21 cellular contexts compared by ENCODE assay signal in the genomic region with DNA sequence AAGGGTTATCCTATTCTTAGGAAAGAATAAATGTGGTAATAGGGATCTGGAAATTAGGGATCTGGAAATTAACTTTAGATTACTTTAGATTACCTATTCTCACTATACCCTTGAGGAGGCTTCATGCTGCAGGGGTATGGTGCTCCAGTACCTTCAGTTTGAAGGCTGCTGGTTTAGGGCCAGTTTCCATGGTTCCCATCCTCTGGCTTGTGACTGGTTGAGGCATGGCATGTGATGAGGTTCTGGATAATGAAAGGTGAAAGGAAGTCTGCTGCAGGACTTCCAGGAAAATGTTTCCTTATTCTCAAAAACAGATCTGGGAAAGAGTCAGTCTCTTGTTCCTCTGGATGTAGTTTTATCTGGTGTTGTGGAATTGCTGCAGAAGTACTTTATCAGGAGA. TPM values are rescaled to one million over a fixed set of nuclear protein-coding genes. Genes with fewer than 3 reads are reported as not detected.
DNase-seq lines count a peak whose midpoint lies in the region; ATAC-seq and TF ChIP-seq lines count a peak whose summit lies in the region.
"Had no signal": no experiment of that assay in that cellular context is flagged by ENCODE, and none has a peak within 500 bp of the region (broad histone marks: within the 10 kb centered on the region; RNA-seq: fewer than 3 reads in every experiment).

No MANE protein-coding gene starts in this region.

- no peak overlapping the region for H3K4me3 Mint-ChIP-seq in WTC11
- no peak overlapping the region for H3K4me3 Mint-ChIP-seq in endothelial cell (ENCODE audit: unreplicated experiment)
- H3K4me3 Mint-ChIP-seq in mesothelial cell of epicardium = no peak overlapping the region
- no peak overlapping the region for H3K4me3 Mint-ChIP-seq in activated CD4-positive, alpha-beta memory T cell treated with anti-CD3 and anti-CD28 coated beads for 36 hours
- H3K4me3 Mint-ChIP-seq: B cell; CD4-positive, alpha-beta T cell; CD8-positive, alpha-beta T cell had no signal

- peaks cover 37% of the 10 kb centered on the region for H3K4me1 Mint-ChIP-seq in WTC11
- peaks cover 5% of the 10 kb centered on the region for H3K4me1 Mint-ChIP-seq in endothelial cell (ENCODE audit: unreplicated experiment)
- peaks cover 23% of the 10 kb centered on the region for H3K4me1 Mint-ChIP-seq in mesothelial cell of epicardium
- no peaks in the 10 kb centered on the region for H3K4me1 Mint-ChIP-seq in activated CD4-positive, alpha-beta memory T cell treated with anti-CD3 and anti-CD28 coated beads for 36 hours (ENCODE audit: low read depth)
- H3K4me1 Mint-ChIP-seq: B cell had no signal

- H3K27ac ChIP-seq in trophoblast cell (ENCODE audit: low read depth, low read length) = no peak overlapping the region
- H3K27ac ChIP-seq: 22Rv1; A549; BLaER1 treated with 17β-estradiol and CSF1 and Interleukin-3, amounts not matched to agents 10 nM and 100 nM; C4-2B had no signal

- POLR2A ChIA-PET in WTC11 (lab: Charles Lee) = no interaction called here
- POLR2A ChIA-PET in activated CD4-positive, alpha-beta memory T cell treated with anti-CD3 and anti-CD28 coated beads for 36 hours (lab: Charles Lee) = no interaction called here

- no peak overlapping the region for H3K4ac ChIP-seq in trophoblast cell (ENCODE audit: low read depth, low read length)

- H2AFZ ChIP-seq in trophoblast cell (ENCODE audit: insufficient read depth, low read length, poor library complexity) = no peak overlapping the region

- peaks cover 17% of the 10 kb centered on the region for H3K9me3 Mint-ChIP-seq in WTC11
- no peaks in the 10 kb centered on the region for H3K9me3 Mint-ChIP-seq in endothelial cell (ENCODE audit: unreplicated experiment)
- peaks cover 5% of the 10 kb centered on the region for H3K9me3 Mint-ChIP-seq in mesothelial cell of epicardium
- no peaks in the 10 kb centered on the region for H3K9me3 Mint-ChIP-seq in activated CD4-positive, alpha-beta memory T cell treated with anti-CD3 and anti-CD28 coated beads for 36 hours
- H3K9me3 Mint-ChIP-seq: CD4-positive, alpha-beta T cell; CD8-positive, alpha-beta T cell had no signal

- no peak overlapping the region for H3K27ac Mint-ChIP-seq in WTC11
- peak overlapping the region; percentile 61 for H3K27ac Mint-ChIP-seq in endothelial cell (ENCODE audit: unreplicated experiment)
- no peak overlapping the region for H3K27ac Mint-ChIP-seq in mesothelial cell of epicardium
- no peak overlapping the region for H3K27ac Mint-ChIP-seq in activated CD4-positive, alpha-beta memory T cell treated with anti-CD3 and anti-CD28 coated beads for 36 hours
- H3K27ac Mint-ChIP-seq: B cell; CD4-positive, alpha-beta T cell; CD8-positive, alpha-beta T cell had no signal

- peaks cover 7 to 16% of the 10 kb centered on the region in 2 experiments for H3K4me1 ChIP-seq in trophoblast cell (ENCODE audit: control insufficient read depth in 1 of 2, insufficient read depth in 2 of 2, low read length in 2 of 2)
- H3K4me1 ChIP-seq: A549; BLaER1 treated with 17β-estradiol and CSF1 and Interleukin-3, amounts not matched to agents 10 nM and 100 nM; Caco-2 had no signal

- CTCF ChIA-PET in WTC11 (lab: Charles Lee) = no interaction called here
- CTCF ChIA-PET in activated CD4-positive, alpha-beta memory T cell treated with anti-CD3 and anti-CD28 coated beads for 36 hours (lab: Charles Lee) = no interaction called here

- no peak overlapping the region for H2BK5ac ChIP-seq in trophoblast cell (ENCODE audit: low read depth, low read length, poor library complexity)

- DNase-seq in ELF-1 (ENCODE audit: low read depth, low spot score) = peak; percentile 12
- no peak for DNase-seq in WTC11 (ENCODE audit: low spot score)
- DNase-seq in endothelial cell (ENCODE audit: low spot score) = no peak
- DNase-seq in trophoblast cell = no peak
- DNase-seq in mesothelial cell of epicardium (ENCODE audit: low spot score in 2 of 2, unreplicated experiment in 2 of 2) = no peak
- no peak for DNase-seq in activated CD4-positive, alpha-beta memory T cell treated with anti-CD3 and anti-CD28 coated beads for 36 hours
- no peak for DNase-seq in HuH-7.5 (ENCODE audit: low spot score)
- DNase-seq: AML-193; Caco-2; Calu3; CD4-positive, alpha-beta T cell; CD8-positive, alpha-beta T cell; DMS79 treated with DMSO at 0.1 percent for 48 hours; GDM1 had no signal

- H2BK12ac ChIP-seq in trophoblast cell (ENCODE audit: low read length) = peak overlapping the region; percentile 71

- intact Hi-C loops in activated CD4-positive, alpha-beta memory T cell treated with anti-CD3 and anti-CD28 coated beads for 36 hours (cut with micrococcal nuclease) = no loop called here

- peak overlapping the region; percentile 5 for H3K4me2 ChIP-seq in trophoblast cell (ENCODE audit: low read length)
- H3K4me2 ChIP-seq: A549; BLaER1 treated with 17β-estradiol and CSF1 and Interleukin-3, amounts not matched to agents 10 nM and 100 nM had no signal

- peak overlapping the region; percentile 54 for H2AK5ac ChIP-seq in trophoblast cell (ENCODE audit: low read length)

- peak; percentile 65 for ATAC-seq in WTC11
- ATAC-seq: A549; CD8-positive, alpha-beta T cell; GM12878 had no signal

- H3K27me3 Mint-ChIP-seq in WTC11 (ENCODE audit: low read depth) (no peaks in the 10 kb centered on the region), endothelial cell (ENCODE audit: unreplicated experiment) (no peaks in the 10 kb centered on the region), mesothelial cell of epicardium (ENCODE audit: low read depth) (no peaks in the 10 kb centered on the region)
- peaks cover 3% of the 10 kb centered on the region for H3K27me3 Mint-ChIP-seq in activated CD4-positive, alpha-beta memory T cell treated with anti-CD3 and anti-CD28 coated beads for 36 hours

- peaks cover 0 to 2% of the 10 kb centered on the region in 2 experiments for H3K36me3 ChIP-seq in trophoblast cell (ENCODE audit: control insufficient read depth in 1 of 2, insufficient read depth in 2 of 2, low read length in 2 of 2)
- H3K36me3 ChIP-seq: BLaER1 treated with 17β-estradiol and CSF1 and Interleukin-3, amounts not matched to agents 10 nM and 100 nM had no signal

- H3K18ac ChIP-seq in trophoblast cell (ENCODE audit: low read length) = peak overlapping the region; percentile 86

- no peak for TF ChIP-seq CTCF in WTC11 (IDR thresholded peaks at IDR 0.05)
- TF ChIP-seq CTCF in endothelial cell (IDR thresholded peaks at IDR 0.05; ENCODE audit: unreplicated experiment) = no peak
- no peak for TF ChIP-seq CTCF in mesothelial cell of epicardium (IDR thresholded peaks at IDR 0.05; ENCODE audit: unreplicated experiment)

- no peaks in the 10 kb centered on the region for H3K27me3 ChIP-seq in trophoblast cell (ENCODE audit: insufficient read depth, low read length)
- H3K27me3 ChIP-seq: BLaER1 treated with 17β-estradiol and CSF1 and Interleukin-3, amounts not matched to agents 10 nM and 100 nM had no signal

- no peaks in the 10 kb centered on the region for H3K79me2 ChIP-seq in trophoblast cell (ENCODE audit: control insufficient read depth, insufficient read depth, low read length, poor library complexity)

- no peak overlapping the region for H4K8ac ChIP-seq in trophoblast cell (ENCODE audit: low read depth, low read length)

- H3K36me3 Mint-ChIP-seq in WTC11 (peaks cover 29% of the 10 kb centered on the region), endothelial cell (ENCODE audit: low read depth, unreplicated experiment) (no peaks in the 10 kb centered on the region), mesothelial cell of epicardium (peaks cover 5% of the 10 kb centered on the region)
- H3K36me3 Mint-ChIP-seq in activated CD4-positive, alpha-beta memory T cell treated with anti-CD3 and anti-CD28 coated beads for 36 hours = no peaks in the 10 kb centered on the region
- H3K36me3 Mint-ChIP-seq: CD8-positive, alpha-beta T cell had no signal

- no peak overlapping the region for H3K23ac ChIP-seq in trophoblast cell (ENCODE audit: low read length)

- no peak overlapping the region for H4K12ac ChIP-seq in trophoblast cell (ENCODE audit: low read depth, low read length)

- H4K91ac ChIP-seq in trophoblast cell (ENCODE audit: low read depth, low read length) = no peak overlapping the region

- peak overlapping the region; percentile 33 for H2BK120ac ChIP-seq in trophoblast cell (ENCODE audit: insufficient read depth, low read length, poor library complexity)

- H3K9ac ChIP-seq in trophoblast cell (ENCODE audit: low read length) = no peak overlapping the region
- H3K9ac ChIP-seq: BLaER1 treated with 17β-estradiol and CSF1 and Interleukin-3, amounts not matched to agents 10 nM and 100 nM had no signal

- H3K79me1 ChIP-seq in trophoblast cell (ENCODE audit: low read length) = peaks cover 5% of the 10 kb centered on the region

- no peaks in the 10 kb centered on the region for H3K9me3 ChIP-seq in trophoblast cell (ENCODE audit: insufficient read depth, low read depth, low read length)
- H3K9me3 ChIP-seq: A549; BLaER1 treated with 17β-estradiol and CSF1 and Interleukin-3, amounts not matched to agents 10 nM and 100 nM; Caco-2 had no signal

- H3K4me3 ChIP-seq in trophoblast cell (ENCODE audit: low read depth, low read length) = no peak overlapping the region
- H3K4me3 ChIP-seq: A549; BLaER1 treated with 17β-estradiol and CSF1 and Interleukin-3, amounts not matched to agents 10 nM and 100 nM; GM12878 had no signal

- H3K14ac ChIP-seq in trophoblast cell (ENCODE audit: low read length) = no peak overlapping the region

TF ChIP-seq in WTC11, 78 proteins besides CTCF, POLR2A, EP300 and RAD21 (continues in another document):
- no peak for TF ChIP-seq EMX1 (CRISPR knock-in tag; IDR thresholded peaks at IDR 0.05)
- TF ChIP-seq, protein P1, sequence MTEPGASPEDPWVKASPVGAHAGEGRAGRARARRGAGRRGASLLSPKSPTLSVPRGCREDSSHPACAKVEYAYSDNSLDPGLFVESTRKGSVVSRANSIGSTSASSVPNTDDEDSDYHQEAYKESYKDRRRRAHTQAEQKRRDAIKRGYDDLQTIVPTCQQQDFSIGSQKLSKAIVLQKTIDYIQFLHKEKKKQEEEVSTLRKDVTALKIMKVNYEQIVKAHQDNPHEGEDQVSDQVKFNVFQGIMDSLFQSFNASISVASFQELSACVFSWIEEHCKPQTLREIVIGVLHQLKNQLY (CRISPR knock-in tag; IDR thresholded peaks at IDR 0.05) = no peak
- TF ChIP-seq NFATC4 (CRISPR knock-in tag; IDR thresholded peaks at IDR 0.05) = no peak
- no peak for TF ChIP-seq RORB (CRISPR knock-in tag; IDR thresholded peaks at IDR 0.05)
- no peak for TF ChIP-seq RELA (CRISPR knock-in tag; IDR thresholded peaks at IDR 0.05; ENCODE audit: borderline replicate concordance)
- TF ChIP-seq FOXJ3 (CRISPR knock-in tag; IDR thresholded peaks at IDR 0.05; ENCODE audit: borderline replicate concordance) = no peak

RNA-seq across cellular contexts. Expression of a gene that starts 25.9 kb away (rescaled TPM):
- total RNA-seq in WTC11 (2021) = 77.8 to 82.0 TPM (median 78.1 TPM) in 3 replicates
- 51.7 TPM for total RNA-seq in endothelial cell (ENCODE audit: unreplicated experiment)
- polyA plus RNA-seq in trophoblast cell (2013) = 51.1 and 52.1 TPM in 2 replicates
- 45.3 to 52.8 TPM (median 51.9 TPM) in 3 replicates for total RNA-seq in mesothelial cell of epicardium
- not detected for total RNA-seq in activated CD4-positive, alpha-beta memory T cell treated with anti-CD3 and anti-CD28 coated beads for 36 hours
- total RNA-seq: CD4-positive, alpha-beta T cell; CD8-positive, alpha-beta T cell; G401 had no signal

Comparison
In these comparisons a context has a peak if more than half of its experiments do, and no peak if none do; other contexts are left out.
1. RNA of a gene that starts 25.9 kb away (total RNA-seq): 77.8 to 82.0 TPM in WTC11, 45.3 to 52.8 TPM in mesothelial cell of epicardium and 51.7 TPM in endothelial cell (single experiment); not detected in activated CD4-positive, alpha-beta memory T cell treated with anti-CD3 and anti-CD28 coated beads for 36 hours; every median in the first group is over 10 times any median in the second.